Comparison of ENCODE assay signal across 28 cellular contexts in the genomic region with DNA sequence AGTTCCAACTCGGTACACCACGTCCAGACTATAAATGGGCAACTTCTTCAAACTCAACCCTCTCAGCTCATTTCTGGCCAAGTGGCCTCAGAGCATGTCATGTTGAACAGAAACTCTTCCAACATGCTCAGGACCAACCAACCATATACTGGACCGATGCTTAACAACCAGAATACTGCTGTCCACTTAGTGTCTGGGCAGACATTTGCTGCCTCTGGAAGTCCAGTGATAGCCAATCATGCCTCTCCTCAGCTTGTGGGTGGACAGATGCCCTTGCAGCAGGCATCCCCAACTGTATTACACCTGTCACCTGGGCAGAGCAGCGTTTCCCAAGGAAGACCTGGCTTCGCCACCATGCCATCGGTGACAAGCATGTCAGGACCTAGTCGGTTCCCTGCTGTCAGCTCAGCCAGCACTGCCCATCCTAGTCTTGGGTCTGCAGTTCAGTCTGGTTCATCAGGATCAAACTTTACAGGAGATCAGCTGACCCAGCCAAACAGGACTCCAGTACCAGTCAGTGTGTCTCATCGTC.
"Had no signal": no experiment of that assay in that cellular context is flagged by ENCODE, and none has a peak within 500 bp of the region (broad histone marks: within the 10 kb centered on the region; RNA-seq: fewer than 3 reads in every experiment).

No MANE protein-coding gene starts in this region.

- H3K4me3 Mint-ChIP-seq: dendritic cell treated with granulocyte-macrophage colony-stimulating factor and Interleukin-4, amounts not matched to agents 40 ng/mL and 50 ng/mL, for 4 days; naive thymus-derived CD4-positive, alpha-beta T cell; nephron; stimulated activated memory B cell treated with anti-CD40 and anti-IgM and Interleukin-4, amounts not matched to agents 10 μg/mL and 1 μg/mL and 100 μg/mL, for 72 hours; stimulated activated naive CD8-positive, alpha-beta T cell treated with anti-CD3 and anti-CD28 coated beads, Interleukin-15, Interleukin-2, amounts not matched to agents 100 ng/mL and 50 ng/mL, for 24 hours had no signal

- H3K4me3 ChIP-seq: colonic mucosa, esophagus squamous epithelium, heart right ventricle, left lung, prostate gland, right atrium auricular region, smooth muscle cell, thoracic aorta, transverse colon, vagina had no signal

- H3K27ac ChIP-seq: colonic mucosa, esophagus squamous epithelium, heart right ventricle, left lung, prostate gland, right atrium auricular region, thoracic aorta, transverse colon, vagina had no signal

- ATAC-seq: heart right ventricle; left cardiac atrium; left lung; naive thymus-derived CD4-positive, alpha-beta T cell; sciatic nerve; stimulated activated memory B cell treated with anti-CD40 and anti-IgM and Interleukin-4, amounts not matched to agents 10 μg/mL and 1 μg/mL and 100 μg/mL, for 72 hours had no signal

- H3K27me3 Mint-ChIP-seq: dendritic cell treated with granulocyte-macrophage colony-stimulating factor and Interleukin-4, amounts not matched to agents 40 ng/mL and 50 ng/mL, for 4 days; naive thymus-derived CD4-positive, alpha-beta T cell; stimulated activated memory B cell treated with anti-CD40 and anti-IgM and Interleukin-4, amounts not matched to agents 10 μg/mL and 1 μg/mL and 100 μg/mL, for 72 hours; stimulated activated naive CD8-positive, alpha-beta T cell treated with anti-CD3 and anti-CD28 coated beads, Interleukin-15, Interleukin-2, amounts not matched to agents 100 ng/mL and 50 ng/mL, for 24 hours had no signal

- H3K27ac Mint-ChIP-seq: dendritic cell treated with granulocyte-macrophage colony-stimulating factor and Interleukin-4, amounts not matched to agents 40 ng/mL and 50 ng/mL, for 4 days; nephron; stimulated activated memory B cell treated with anti-CD40 and anti-IgM and Interleukin-4, amounts not matched to agents 10 μg/mL and 1 μg/mL and 100 μg/mL, for 72 hours; stimulated activated naive CD8-positive, alpha-beta T cell treated with anti-CD3 and anti-CD28 coated beads, Interleukin-15, Interleukin-2, amounts not matched to agents 100 ng/mL and 50 ng/mL, for 24 hours had no signal

- H3K9me3 ChIP-seq: colonic mucosa, esophagus squamous epithelium, heart right ventricle, left lung, prostate gland, right atrium auricular region, thoracic aorta, transverse colon, vagina had no signal

- H3K4me1 Mint-ChIP-seq: nephron had no signal

- H3K4me1 ChIP-seq: colonic mucosa, heart right ventricle, left lung, prostate gland, right atrium auricular region, transverse colon had no signal

- H3K27me3 ChIP-seq: colonic mucosa, esophagus squamous epithelium, heart right ventricle, left lung, right atrium auricular region, transverse colon, vagina had no signal

- DNase-seq: colonic mucosa; effector CD8-positive, alpha-beta T cell; erythroblast; esophagus squamous epithelium; foreskin melanocyte; glutamatergic neuron; heart right ventricle; hippocampal formation; left cardiac atrium; left lung; mesenchymal stem cell; midbrain; naive thymus-derived CD4-positive, alpha-beta T cell; nucleus accumbens; stimulated activated CD4-positive, alpha-beta T cell treated with anti-CD3 and anti-CD28 coated beads, Interleukin-12 subunit alpha, Interleukin-12 subunit beta, amount 100 ng/mL, for 4 hours; stimulated activated CD4-positive, alpha-beta T cell treated with anti-CD3 and anti-CD28 coated beads, Interleukin-1b, Interleukin-23, amount 100 ng/mL, for 48 hours; stimulated activated CD4-positive, alpha-beta T cell treated with anti-CD3 and anti-CD28 coated beads, Interleukin-4, amount 100 ng/mL, for 1 hour; transverse colon had no signal

- H3K9me3 Mint-ChIP-seq: dendritic cell treated with granulocyte-macrophage colony-stimulating factor and Interleukin-4, amounts not matched to agents 40 ng/mL and 50 ng/mL, for 4 days; naive thymus-derived CD4-positive, alpha-beta T cell; nephron; stimulated activated memory B cell treated with anti-CD40 and anti-IgM and Interleukin-4, amounts not matched to agents 10 μg/mL and 1 μg/mL and 100 μg/mL, for 72 hours; stimulated activated naive CD8-positive, alpha-beta T cell treated with anti-CD3 and anti-CD28 coated beads, Interleukin-15, Interleukin-2, amounts not matched to agents 100 ng/mL and 50 ng/mL, for 24 hours had no signal

- H3K4me2 ChIP-seq: smooth muscle cell had no signal
